ENCODE assay signal across 21 cellular contexts in genomic region chrY:6782334-6782733, GRCh38.
"Had no signal": no experiment of that assay in that cellular context is flagged by ENCODE, and none has a peak within 500 bp of the region (broad histone marks: within the 10 kb centered on the region; RNA-seq: fewer than 3 reads in every experiment).

No MANE protein-coding gene starts in this region.

- ATAC-seq: left lobe of liver; naive thymus-derived CD4-positive, alpha-beta T cell; stimulated activated naive B cell treated with anti-CD40 and anti-IgM and Interleukin-4, amounts not matched to agents 10 μg/mL and 1 μg/mL and 100 μg/mL, for 72 hours had no signal

- H3K4me3 Mint-ChIP-seq: memory B cell; naive thymus-derived CD4-positive, alpha-beta T cell; nephron; neural progenitor cell; stimulated activated naive B cell treated with anti-CD40 and anti-IgM and Interleukin-4, amounts not matched to agents 10 μg/mL and 1 μg/mL and 100 μg/mL, for 72 hours; stimulated activated naive CD8-positive, alpha-beta T cell treated with anti-CD3 and anti-CD28 coated beads, Interleukin-15, Interleukin-2, amounts not matched to agents 100 ng/mL and 50 ng/mL, for 24 hours had no signal

- H3K9me3 Mint-ChIP-seq: nephron; neural progenitor cell; stimulated activated naive B cell treated with anti-CD40 and anti-IgM and Interleukin-4, amounts not matched to agents 10 μg/mL and 1 μg/mL and 100 μg/mL, for 72 hours; stimulated activated naive CD8-positive, alpha-beta T cell treated with anti-CD3 and anti-CD28 coated beads, Interleukin-15, Interleukin-2, amounts not matched to agents 100 ng/mL and 50 ng/mL, for 24 hours had no signal

- H3K36me3 Mint-ChIP-seq: memory B cell; naive thymus-derived CD4-positive, alpha-beta T cell; neural progenitor cell; stimulated activated naive B cell treated with anti-CD40 and anti-IgM and Interleukin-4, amounts not matched to agents 10 μg/mL and 1 μg/mL and 100 μg/mL, for 72 hours had no signal

- H3K4me1 ChIP-seq: neural progenitor cell, parathyroid adenoma, spleen, tibial nerve, upper lobe of left lung had no signal

- H3K27ac Mint-ChIP-seq: memory B cell; naive thymus-derived CD4-positive, alpha-beta T cell; nephron; neural progenitor cell; progenitor cell of endocrine pancreas; stimulated activated naive B cell treated with anti-CD40 and anti-IgM and Interleukin-4, amounts not matched to agents 10 μg/mL and 1 μg/mL and 100 μg/mL, for 72 hours had no signal

- DNase-seq: dermis blood vessel endothelial cell; effector memory CD4-positive, alpha-beta T cell; head of caudate nucleus; kidney; midbrain; naive thymus-derived CD4-positive, alpha-beta T cell; spleen; stimulated activated naive B cell treated with anti-CD40 and anti-IgM and Interleukin-4, amounts not matched to agents 10 μg/mL and 1 μg/mL and 100 μg/mL, for 72 hours; upper lobe of left lung had no signal

- H3K36me3 ChIP-seq: neural progenitor cell, spleen, thoracic aorta, tibial nerve, upper lobe of left lung had no signal

- H3K4me1 Mint-ChIP-seq: memory B cell; naive thymus-derived CD4-positive, alpha-beta T cell; nephron; neural progenitor cell; stimulated activated naive B cell treated with anti-CD40 and anti-IgM and Interleukin-4, amounts not matched to agents 10 μg/mL and 1 μg/mL and 100 μg/mL, for 72 hours had no signal

- H3K27me3 ChIP-seq: neural progenitor cell, spleen, tibial nerve, upper lobe of left lung had no signal

- H3K4me3 ChIP-seq: coronary artery, lung, neural progenitor cell, skin epidermis, spleen, thoracic aorta, tibial nerve, upper lobe of left lung had no signal

- H3K27me3 Mint-ChIP-seq: memory B cell; progenitor cell of endocrine pancreas; stimulated activated naive B cell treated with anti-CD40 and anti-IgM and Interleukin-4, amounts not matched to agents 10 μg/mL and 1 μg/mL and 100 μg/mL, for 72 hours; stimulated activated naive CD8-positive, alpha-beta T cell treated with anti-CD3 and anti-CD28 coated beads, Interleukin-15, Interleukin-2, amounts not matched to agents 100 ng/mL and 50 ng/mL, for 24 hours had no signal

- H3K27ac ChIP-seq: coronary artery, neural progenitor cell, parathyroid adenoma, skin epidermis, spleen, thoracic aorta, tibial nerve, upper lobe of left lung had no signal

- H3K9me3 ChIP-seq: spleen, thoracic aorta, tibial nerve, upper lobe of left lung had no signal

- H3K9ac ChIP-seq: neural progenitor cell, parathyroid adenoma had no signal
